In the genomic region with DNA sequence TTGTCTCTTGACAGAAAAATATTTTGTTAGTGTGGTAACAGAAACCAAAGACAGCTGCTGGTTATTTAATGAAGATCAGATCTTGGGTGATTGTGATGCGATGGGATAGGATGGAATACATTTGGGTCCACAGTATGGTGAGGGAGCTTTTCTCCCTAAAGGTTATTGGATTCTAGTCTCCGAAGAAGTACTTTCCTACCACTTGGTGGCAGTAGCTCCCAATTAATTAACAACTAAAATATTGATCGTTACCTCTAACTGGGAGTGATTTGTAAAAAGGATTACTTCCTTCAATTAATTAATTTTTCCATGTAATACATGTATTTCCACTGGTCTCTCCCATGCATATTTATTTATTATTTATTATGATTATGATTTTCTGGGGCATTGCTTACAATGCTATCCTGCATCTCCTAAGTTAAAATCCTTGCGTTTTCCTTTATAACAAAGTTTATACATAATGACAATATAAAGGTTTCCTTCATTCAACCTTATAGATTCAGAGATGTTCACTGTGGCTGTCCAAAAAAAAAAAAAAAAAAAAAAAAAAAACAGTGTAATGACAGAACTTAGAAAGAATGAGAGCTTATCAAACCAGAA, we compare ENCODE assay signal across 1 cellular context.
TF ChIP-seq lines count a peak whose summit lies in the region.

No MANE protein-coding gene starts in this region.

TF ChIP-seq in HepG2, 621 proteins besides CTCF, POLR2A, EP300 and RAD21:
- peak; percentile 72 for TF ChIP-seq STAG1 (CRISPR knock-in tag; IDR thresholded peaks at IDR 0.05)
- TF ChIP-seq, protein P1, sequence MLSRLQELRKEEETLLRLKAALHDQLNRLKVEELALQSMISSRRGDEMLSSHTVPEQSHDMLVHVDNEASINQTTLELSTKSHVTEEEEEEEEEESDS (CRISPR knock-in tag; IDR thresholded peaks at IDR 0.05; ENCODE audit: borderline replicate concordance), result no peak
- TF ChIP-seq SMC3 (IDR thresholded peaks at IDR 0.05; ENCODE audit: low read length), result peak; percentile 49; the same call in 1 of the 2 replicates
- TF ChIP-seq AGO2 (optimal IDR thresholded peaks at IDR 0.05; ENCODE audit: low read depth, low read length), result no peak
- peak; percentile 96 for TF ChIP-seq MIXL1 (CRISPR knock-in tag; IDR thresholded peaks at IDR 0.05)
- TF ChIP-seq HOXA9 (CRISPR knock-in tag; IDR thresholded peaks at IDR 0.05; ENCODE audit: borderline replicate concordance), result no peak
- peak; percentile 88 for TF ChIP-seq ONECUT2 (CRISPR knock-in tag; IDR thresholded peaks at IDR 0.05)
- TF ChIP-seq ARID3A (IDR thresholded peaks at IDR 0.05; ENCODE audit: low read depth, low read length), result peak; percentile 85
- TF ChIP-seq, protein P2, sequence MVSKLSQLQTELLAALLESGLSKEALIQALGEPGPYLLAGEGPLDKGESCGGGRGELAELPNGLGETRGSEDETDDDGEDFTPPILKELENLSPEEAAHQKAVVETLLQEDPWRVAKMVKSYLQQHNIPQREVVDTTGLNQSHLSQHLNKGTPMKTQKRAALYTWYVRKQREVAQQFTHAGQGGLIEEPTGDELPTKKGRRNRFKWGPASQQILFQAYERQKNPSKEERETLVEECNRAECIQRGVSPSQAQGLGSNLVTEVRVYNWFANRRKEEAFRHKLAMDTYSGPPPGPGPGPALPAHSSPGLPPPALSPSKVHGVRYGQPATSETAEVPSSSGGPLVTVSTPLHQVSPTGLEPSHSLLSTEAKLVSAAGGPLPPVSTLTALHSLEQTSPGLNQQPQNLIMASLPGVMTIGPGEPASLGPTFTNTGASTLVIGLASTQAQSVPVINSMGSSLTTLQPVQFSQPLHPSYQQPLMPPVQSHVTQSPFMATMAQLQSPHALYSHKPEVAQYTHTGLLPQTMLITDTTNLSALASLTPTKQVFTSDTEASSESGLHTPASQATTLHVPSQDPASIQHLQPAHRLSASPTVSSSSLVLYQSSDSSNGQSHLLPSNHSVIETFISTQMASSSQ (IDR thresholded peaks at IDR 0.05; ENCODE audit: low read depth), result peak; percentile 15; the same call in 1 of the 2 replicates
- TF ChIP-seq, protein P2 (CRISPR knock-in tag; IDR thresholded peaks at IDR 0.05; ENCODE audit: borderline replicate concordance), result no peak
- TF ChIP-seq AKNA (CRISPR knock-in tag; IDR thresholded peaks at IDR 0.05; ENCODE audit: borderline replicate concordance), result no peak
